In genomic region chr2:241638940-241639339, GRCh38 we compare ENCODE assay signal across 1 cellular context.
TF ChIP-seq lines count a peak whose summit lies in the region.

No MANE protein-coding gene starts in this region.

TF ChIP-seq in endothelial cell of umbilical vein, 7 proteins besides CTCF, POLR2A, EP300 and RAD21:
- TF ChIP-seq FOS (IDR thresholded peaks at IDR 0.05; ENCODE audit: borderline replicate concordance, insufficient read depth, low read length): no peak
- no peak for TF ChIP-seq JUN (IDR thresholded peaks at IDR 0.05; ENCODE audit: borderline replicate concordance, insufficient read depth, insufficient read length, low read depth)
- no peak for TF ChIP-seq GATA2 (IDR thresholded peaks at IDR 0.05; ENCODE audit: insufficient read depth, insufficient read length, low read depth, low read length)
- no peak for TF ChIP-seq POLR2AphosphoS5 (IDR thresholded peaks at IDR 0.05; ENCODE audit: insufficient read depth, low read depth, low read length)
- no peak for TF ChIP-seq EZH2 (IDR thresholded peaks at IDR 0.05; ENCODE audit: borderline replicate concordance, low read depth, low read length, severe bottlenecking)
- TF ChIP-seq, protein P1, sequence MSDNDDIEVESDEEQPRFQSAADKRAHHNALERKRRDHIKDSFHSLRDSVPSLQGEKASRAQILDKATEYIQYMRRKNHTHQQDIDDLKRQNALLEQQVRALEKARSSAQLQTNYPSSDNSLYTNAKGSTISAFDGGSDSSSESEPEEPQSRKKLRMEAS (IDR thresholded peaks at IDR 0.05; ENCODE audit: insufficient read depth, insufficient read length): no peak
- TF ChIP-seq MYC (IDR thresholded peaks at IDR 0.05; ENCODE audit: low read depth, low read length): no peak
